ENCODE assay signal across 11 cellular contexts in the genomic region with DNA sequence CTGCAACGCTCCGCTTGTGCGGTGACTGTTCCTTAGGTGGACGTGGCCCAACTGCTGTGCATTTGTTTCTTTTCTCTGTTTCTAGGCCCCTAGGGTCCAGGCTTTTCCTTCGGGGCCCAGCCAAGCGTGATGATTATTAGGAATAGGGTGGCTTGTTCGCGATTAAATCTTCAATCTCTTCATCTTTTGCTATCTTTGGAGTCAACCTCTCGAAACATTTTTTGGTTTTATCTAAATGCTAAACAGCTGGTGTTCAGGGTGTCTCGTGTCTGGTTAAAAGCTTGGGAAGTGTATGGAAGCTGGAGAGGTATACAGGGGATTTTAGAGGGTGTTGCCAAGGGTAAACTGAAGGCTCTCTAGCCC. TPM values are rescaled to one million over a fixed set of nuclear protein-coding genes. Genes with fewer than 3 reads are reported as not detected.
A peak's percentile ranks its signal among the peaks of the same experiment; 100 is the strongest.
DNase-seq lines count a peak whose midpoint lies in the region; ATAC-seq and TF ChIP-seq lines count a peak whose summit lies in the region.
"Had no signal": no experiment of that assay in that cellular context is flagged by ENCODE, and none has a peak within 500 bp of the region (broad histone marks: within the 10 kb centered on the region; RNA-seq: fewer than 3 reads in every experiment).

No MANE protein-coding gene starts in this region.

- H3K27ac ChIP-seq in epithelial cell of prostate: peak overlapping the region; percentile 27
- no peak overlapping the region for H3K27ac ChIP-seq in prostate gland
- H3K27ac ChIP-seq: thyroid gland had no signal

- H3K27me3 ChIP-seq in prostate gland (replicated peaks; ENCODE audit: insufficient read depth): no peaks in the 10 kb centered on the region
- H3K27me3 ChIP-seq: thyroid gland had no signal

- H3K9me3 ChIP-seq in prostate gland: no peaks in the 10 kb centered on the region
- H3K9me3 ChIP-seq: thyroid gland had no signal

- ATAC-seq in HG02884 (IDR thresholded peaks at IDR 0.05; ENCODE audit: unreplicated experiment): no peak
- no peak for ATAC-seq in esophagus mucosa
- no peak for ATAC-seq in GM21381 (IDR thresholded peaks at IDR 0.05; ENCODE audit: unreplicated experiment)

- peak overlapping the region; percentile 23 to 40 for H3K4me3 ChIP-seq in prostate gland
- H3K4me3 ChIP-seq: thyroid gland had no signal

- intact Hi-C loops in prostate gland (cut with DNase I): no loop called here

- peaks cover 5% of the 10 kb centered on the region for H3K4me1 ChIP-seq in prostate gland (replicated peaks)

- peak; percentile 1 for DNase-seq in NCI-H1105 (lab: John Stamatoyannopoulos, UW)
- DNase-seq in NCI-H1105 treated with DMSO at 0.1 percent for 48 hours (lab: John Stamatoyannopoulos, UW): no peak
- peak; percentile 25 for DNase-seq in NCI-H524 treated with DMSO at 0.1 percent for 48 hours (lab: John Stamatoyannopoulos, UW)
- DNase-seq in epithelial cell of prostate (ENCODE audit: low read depth, low spot score): no peak
- DNase-seq in prostate gland (ENCODE audit: low spot score): no peak
- DNase-seq: 8988T; activated CD8-positive, alpha-beta memory T cell treated with anti-CD3 and anti-CD28 coated beads for 24 hours; thyroid gland had no signal

- no peak for TF ChIP-seq POLR2A in prostate gland (IDR thresholded peaks at IDR 0.05)

- TF ChIP-seq CTCF in prostate gland (IDR thresholded peaks at IDR 0.05): no peak

- no peaks in the 10 kb centered on the region for H3K36me3 ChIP-seq in prostate gland
- H3K36me3 ChIP-seq: thyroid gland had no signal

- WGBS in prostate gland: 3% methylated on average over 10 of the region's 10 CpGs

RNA-seq across cellular contexts. Expression of a gene that starts 0.8 kb away (rescaled TPM):
- total RNA-seq in prostate gland (1 to 10 TPM in 1 of 2 donors, under 1 TPM in 1; 0.05 to 1.0 TPM), esophagus mucosa (not detected)

Comparison
In these comparisons a context has a peak if more than half of its experiments do, and no peak if none do; other contexts are left out.
1. DNase-seq: peak in NCI-H1105 (single experiment) and NCI-H524 treated with DMSO at 0.1 percent for 48 hours (single experiment); none in NCI-H1105 treated with DMSO at 0.1 percent for 48 hours (single experiment), epithelial cell of prostate (single experiment) and prostate gland (single experiment).